In genomic region chr1:176149939-176150807, GRCh38 we compare ENCODE assay signal across 1 cellular context.
TF ChIP-seq lines count a peak whose summit lies in the region.

No MANE protein-coding gene starts in this region.

TF ChIP-seq in liver, 16 proteins besides CTCF, POLR2A, EP300 and RAD21 (continued from another document):
- peak; percentile 74 for TF ChIP-seq REST (IDR thresholded peaks at IDR 0.05)
- peak; percentile 54 for TF ChIP-seq ZBTB33 (IDR thresholded peaks at IDR 0.05)
- TF ChIP-seq RXRA (IDR thresholded peaks at IDR 0.05), result peak; percentile 44 to 54
- TF ChIP-seq GABPA (IDR thresholded peaks at IDR 0.05 in 1 of 2, conservative IDR thresholded peaks at IDR 0.05 in 1 of 2), result no peak
